32 cellular contexts compared by ENCODE assay signal in genomic region chr3:101128786-101129185, GRCh38.
DNase-seq lines count a peak whose midpoint lies in the region; ATAC-seq, FAIRE-seq and TF ChIP-seq lines count a peak whose summit lies in the region.
"Had no signal": no experiment of that assay in that cellular context is flagged by ENCODE, and none has a peak within 500 bp of the region (broad histone marks: within the 10 kb centered on the region; RNA-seq: fewer than 3 reads in every experiment).

No MANE protein-coding gene starts in this region.

- H3K27ac ChIP-seq in PC-3 (ENCODE audit: low read length) (no peak overlapping the region), suprapubic skin (no peak overlapping the region)
- H3K27ac ChIP-seq: gastrocnemius medialis, ovary, vagina had no signal

- intact Hi-C loops in Calu3 (cut with micrococcal nuclease; ENCODE audit: unreplicated experiment): no loop called here
- intact Hi-C loops in PC-3 (cut with micrococcal nuclease): no loop called here

- no peak overlapping the region for H3K4me2 ChIP-seq in PC-3 (ENCODE audit: low read length)
- H3K4me2 ChIP-seq: smooth muscle cell had no signal

- no peak for TF ChIP-seq CTCF in Calu3 (IDR thresholded peaks at IDR 0.05; ENCODE audit: unreplicated experiment)
- TF ChIP-seq CTCF in PC-3 (conservative IDR thresholded peaks at IDR 0.05; ENCODE audit: low read depth, low read length): no peak
- no peak for TF ChIP-seq CTCF in bronchial epithelial cell (IDR thresholded peaks at IDR 0.05; ENCODE audit: insufficient read depth, low read length, severe bottlenecking)
- TF ChIP-seq CTCF in suprapubic skin (IDR thresholded peaks at IDR 0.05): no peak

- no peaks in the 10 kb centered on the region for H3K36me3 ChIP-seq in PC-3 (ENCODE audit: low read depth, low read length)
- H3K36me3 ChIP-seq in bronchial epithelial cell (ENCODE audit: control insufficient read depth, insufficient read depth, low read length): no peaks in the 10 kb centered on the region
- no peaks in the 10 kb centered on the region for H3K36me3 ChIP-seq in suprapubic skin
- H3K36me3 ChIP-seq: gastrocnemius medialis, ovary, vagina had no signal

- no peak overlapping the region for H3K9ac ChIP-seq in PC-3 (ENCODE audit: low read length)

- peaks cover 3% of the 10 kb centered on the region; the same call in 1 of the 2 replicates for H3K4me1 ChIP-seq in PC-3 (ENCODE audit: insufficient read depth, low read length)
- peaks cover 9% of the 10 kb centered on the region for H3K4me1 ChIP-seq in suprapubic skin
- H3K4me1 ChIP-seq: gastrocnemius medialis had no signal

- no peaks in the 10 kb centered on the region for H3K79me2 ChIP-seq in PC-3 (ENCODE audit: low read length)

- H3K27ac Mint-ChIP-seq in Calu3 (ENCODE audit: unreplicated experiment) (no peak overlapping the region), T-cell (no peak overlapping the region)
- H3K27ac Mint-ChIP-seq: activated naive CD8-positive, alpha-beta T cell treated with anti-CD3 and anti-CD28 coated beads, Interleukin-2, amount 50 U/mL, for 24 hours; CD4-positive, alpha-beta T cell; endodermal cell had no signal

- CTCF ChIA-PET in Calu3 (lab: Charles Lee) (interaction anchor here (0.7 to 0.9 kb wide), 2 partner anchors 23 to 67 kb away, joined by 3 read pairs; no protein-coding TSS in a partner anchor), PC-3 (lab: Charles Lee) (no interaction called here), T-cell (lab: Charles Lee) (interaction anchor here (0.6 to 0.7 kb wide), 2 partner anchors 51 to 140 kb away, joined by 3 read pairs; no protein-coding TSS in a partner anchor)

- H3K9me3 Mint-ChIP-seq in Calu3 (ENCODE audit: low read depth, unreplicated experiment) (no peaks in the 10 kb centered on the region), T-cell (peaks cover 0 to 8% (median 8%) of the 10 kb centered on the region in 3 donors)
- H3K9me3 Mint-ChIP-seq: central memory CD8-positive, alpha-beta T cell; neural crest cell had no signal

- no peak overlapping the region for H3K4me3 ChIP-seq in PC-3 (ENCODE audit: low read length)
- no peak overlapping the region for H3K4me3 ChIP-seq in bronchial epithelial cell (ENCODE audit: low read depth, low read length)
- H3K4me3 ChIP-seq in suprapubic skin: no peak overlapping the region
- H3K4me3 ChIP-seq: gastrocnemius medialis, GM12878, ovary, smooth muscle cell, vagina had no signal

- H3K36me3 Mint-ChIP-seq in Calu3 (ENCODE audit: insufficient read depth, unreplicated experiment) (peaks cover 5% of the 10 kb centered on the region), T-cell (peaks cover 5% of the 10 kb centered on the region)

- no peak for TF ChIP-seq POLR2A in suprapubic skin (IDR thresholded peaks at IDR 0.05)

- H3K9me3 ChIP-seq in PC-3 (ENCODE audit: low read length) (no peaks in the 10 kb centered on the region), suprapubic skin (no peaks in the 10 kb centered on the region)
- H3K9me3 ChIP-seq: gastrocnemius medialis, ovary, vagina had no signal

- no peak for FAIRE-seq in bronchial epithelial cell (lab: Jason Lieb, UNC)
- FAIRE-seq: A204.1, GM12878, GM19239, H1, RCC 7860 had no signal

- H3F3A ChIP-seq in PC-3 (ENCODE audit: low read length, unreplicated experiment): no peaks in the 10 kb centered on the region

- H3K4me3 Mint-ChIP-seq in Calu3 (ENCODE audit: low read depth, unreplicated experiment) (no peak overlapping the region), T-cell (no peak overlapping the region)
- H3K4me3 Mint-ChIP-seq: activated naive CD8-positive, alpha-beta T cell treated with anti-CD3 and anti-CD28 coated beads, Interleukin-2, amount 50 U/mL, for 24 hours; activated T-cell treated with anti-CD3 and anti-CD28 coated beads, Interleukin-2, amount 50 U/mL, for 4 hours; CD4-positive, alpha-beta T cell; central memory CD8-positive, alpha-beta T cell; endodermal cell; neural crest cell had no signal

- H3K27me3 Mint-ChIP-seq in Calu3 (ENCODE audit: unreplicated experiment) (no peaks in the 10 kb centered on the region), T-cell (peaks cover 12 to 18% of the 10 kb centered on the region in 2 donors)

- no peaks in the 10 kb centered on the region for H4K20me1 ChIP-seq in PC-3 (ENCODE audit: low read length)

- no peaks in the 10 kb centered on the region for H3K27me3 ChIP-seq in PC-3 (ENCODE audit: low read length)
- H3K27me3 ChIP-seq in bronchial epithelial cell (ENCODE audit: control insufficient read depth, insufficient read depth, low read length): no peaks in the 10 kb centered on the region
- H3K27me3 ChIP-seq in suprapubic skin: no peaks in the 10 kb centered on the region
- H3K27me3 ChIP-seq: gastrocnemius medialis, ovary, vagina had no signal

- no peak for ATAC-seq in PC-3
- no peak for ATAC-seq in T-cell (replicated peaks in 1 of 4)
- ATAC-seq: activated naive CD8-positive, alpha-beta T cell treated with anti-CD3 and anti-CD28 coated beads, Interleukin-2, amount 50 U/mL, for 24 hours; activated T-cell treated with anti-CD3 and anti-CD28 coated beads, Interleukin-2, amount 50 U/mL, for 4 hours; gastrocnemius medialis; GM12878 had no signal

- WGBS in suprapubic skin: 53% methylated on average over 9 of the region's 9 CpGs

- no peaks in the 10 kb centered on the region for H3K9me2 ChIP-seq in PC-3 (replicated peaks; ENCODE audit: low read length)

- peak; percentile 44 for DNase-seq in Calu3
- peak; percentile 11 for DNase-seq in PC-3
- peak; percentile 67 for DNase-seq in bronchial epithelial cell (ENCODE audit: low read depth)
- DNase-seq in kidney tubule cell (ENCODE audit: low spot score): peak; percentile 53
- no peak for DNase-seq in NAMALWA (ENCODE audit: low spot score)
- DNase-seq in suprapubic skin (ENCODE audit: low spot score in 2 of 2): no peak
- no peak for DNase-seq in NCI-H82 treated with DMSO at 0.1 percent for 48 hours (lab: John Stamatoyannopoulos, UW; ENCODE audit: unreplicated experiment)
- DNase-seq in T-cell: no peak
- DNase-seq: activated CD4-positive, alpha-beta T cell treated with anti-CD3 and anti-CD28 coated beads, Interleukin-2, amount 50 U/mL, for 1 hour; activated CD4-positive, CD25-positive, alpha-beta regulatory T cell; activated gamma-delta T cell treated with Interleukin-2 at 50 U/mL for 16 hours; activated naive CD8-positive, alpha-beta T cell treated with anti-CD3 and anti-CD28 coated beads, Interleukin-2, amount 50 U/mL, for 24 hours; activated T-cell treated with anti-CD3 and anti-CD28 coated beads, Interleukin-2, amount 50 U/mL, for 4 hours; CD4-positive, alpha-beta T cell; endodermal cell; gastrocnemius medialis; KBM-7; MM.1S; NCI-H2081; NCI-H2227 treated with DMSO at 0.1 percent for 48 hours; NCI-H69; ovary; stimulated activated naive CD4-positive, alpha-beta T cell had no signal

- BruUV-seq in Calu3 (replicated peaks; lab: Mats Ljungman, UMichigan): no TSS peak
- no TSS peak for BruUV-seq in PC-3 (replicated peaks; lab: Mats Ljungman, UMichigan)

- H2AFZ ChIP-seq in PC-3 (ENCODE audit: low read length): no peak overlapping the region

- TF ChIP-seq EP300 in suprapubic skin (IDR thresholded peaks at IDR 0.05): no peak

- POLR2A ChIA-PET in PC-3 (lab: Charles Lee; ENCODE audit: unreplicated experiment) (interaction anchor here (0.5 kb wide), 1 partner anchor 59 kb away, joined by 3 read pairs; no protein-coding TSS in a partner anchor), T-cell (lab: Charles Lee) (no interaction called here)

- H3K4me1 Mint-ChIP-seq in Calu3 (ENCODE audit: low read depth, unreplicated experiment) (peaks cover 56% of the 10 kb centered on the region), T-cell (peaks cover 7 to 11% (median 7%) of the 10 kb centered on the region in 3 donors)
- H3K4me1 Mint-ChIP-seq: neural crest cell had no signal

Comparison
In these comparisons a context has a peak if more than half of its experiments do, and no peak if none do; other contexts are left out.
1. DNase-seq: peak in Calu3 (single experiment), PC-3 (single experiment), bronchial epithelial cell (single experiment) and kidney tubule cell (single experiment); none in NAMALWA (single experiment), suprapubic skin (0 of 2), NCI-H82 treated with DMSO at 0.1 percent for 48 hours (single experiment) and T-cell (0 of 34).